ENCODE assay signal across 18 cellular contexts in the genomic region with DNA sequence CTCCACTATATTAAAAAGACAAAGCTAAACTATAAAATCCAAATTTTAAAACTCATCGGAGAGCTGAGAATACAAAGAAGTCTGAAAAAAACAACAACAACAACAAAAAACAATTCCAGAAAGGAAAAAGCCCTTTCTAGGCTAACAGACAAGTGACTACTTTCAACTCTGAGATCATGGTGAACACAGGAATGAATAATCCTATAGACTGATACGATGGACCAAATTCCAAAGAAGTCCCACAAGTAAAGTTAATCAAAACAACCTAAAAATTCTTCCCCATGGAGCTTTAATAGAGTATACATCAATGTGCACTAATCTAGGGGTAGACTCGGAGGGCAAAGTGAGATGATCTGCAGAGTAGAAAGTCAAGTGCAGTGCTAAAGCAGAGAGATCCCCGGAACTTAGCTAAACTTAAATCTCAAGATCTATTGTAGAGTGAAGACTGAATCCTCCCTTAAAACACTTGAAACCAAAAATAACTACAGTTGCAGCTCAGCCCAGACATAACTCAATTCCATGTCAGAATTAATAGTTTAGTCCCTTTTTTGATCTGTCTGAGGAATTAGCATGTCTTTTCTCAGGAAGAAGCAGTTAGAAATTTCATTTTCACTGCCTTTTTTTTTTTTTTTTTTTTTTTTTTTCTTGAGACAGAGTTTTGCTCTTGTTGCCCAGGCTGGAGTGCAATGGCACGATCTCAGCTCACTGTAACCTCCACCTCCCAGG. TPM values are rescaled to one million over a fixed set of nuclear protein-coding genes. Genes with fewer than 3 reads are reported as not detected.
DNase-seq lines count a peak whose midpoint lies in the region; ATAC-seq and TF ChIP-seq lines count a peak whose summit lies in the region.
"Had no signal": no experiment of that assay in that cellular context is flagged by ENCODE, and none has a peak within 500 bp of the region (broad histone marks: within the 10 kb centered on the region; RNA-seq: fewer than 3 reads in every experiment).

No MANE protein-coding gene starts in this region.

- intact Hi-C loops in Right ventricle myocardium inferior (cut with DNase I), result no loop called here

- no peak overlapping the region for H2BK120ac ChIP-seq in trophoblast cell (ENCODE audit: insufficient read depth, low read length, poor library complexity)

- peaks cover 28% of the 10 kb centered on the region for H3K79me2 ChIP-seq in OCI-LY1 (ENCODE audit: insufficient read depth, low read length)
- H3K79me2 ChIP-seq in trophoblast cell (ENCODE audit: control insufficient read depth, insufficient read depth, low read length, poor library complexity), result no peaks in the 10 kb centered on the region

- H3K9ac ChIP-seq in OCI-LY1 (ENCODE audit: low read length), result peak overlapping the region; percentile 45; the same call in 1 of the 2 replicates
- H3K9ac ChIP-seq in trophoblast cell (ENCODE audit: low read length), result no peak overlapping the region
- H3K9ac ChIP-seq: BLaER1 had no signal

- TF ChIP-seq CTCF in cardiac muscle cell (IDR thresholded peaks at IDR 0.05; ENCODE audit: low read depth, low read length) (no peak), OCI-LY1 (IDR thresholded peaks at IDR 0.05; ENCODE audit: low read length) (no peak), chondrocyte (IDR thresholded peaks at IDR 0.05) (no peak)

- no peaks in the 10 kb centered on the region for H4K20me1 ChIP-seq in OCI-LY1 (ENCODE audit: insufficient read depth, low read length)
- H4K20me1 ChIP-seq: BLaER1 had no signal

- no peaks in the 10 kb centered on the region for H3K9me3 Mint-ChIP-seq in chondrocyte (ENCODE audit: low read depth)
- H3K9me3 Mint-ChIP-seq: CD8-positive, alpha-beta T cell; GM23338; IgD-negative memory B cell had no signal

- H3K36me3 Mint-ChIP-seq in chondrocyte (ENCODE audit: low read depth), result no peaks in the 10 kb centered on the region
- H3K36me3 Mint-ChIP-seq: IgD-negative memory B cell had no signal

- no peaks in the 10 kb centered on the region for H3K9me3 ChIP-seq in cardiac muscle cell (ENCODE audit: low read depth)
- no peaks in the 10 kb centered on the region for H3K9me3 ChIP-seq in OCI-LY1 (ENCODE audit: low read length)
- no peaks in the 10 kb centered on the region for H3K9me3 ChIP-seq in trophoblast cell (ENCODE audit: insufficient read depth, low read depth, low read length)

- H4K91ac ChIP-seq in trophoblast cell (ENCODE audit: low read depth, low read length), result no peak overlapping the region

- no peaks in the 10 kb centered on the region for H3F3A ChIP-seq in OCI-LY1 (ENCODE audit: insufficient read depth, low read length)

- no peaks in the 10 kb centered on the region for H3K9me2 ChIP-seq in OCI-LY1 (ENCODE audit: low read depth, low read length)

- H4K8ac ChIP-seq in trophoblast cell (ENCODE audit: low read depth, low read length), result no peak overlapping the region

- no peak overlapping the region for H3K18ac ChIP-seq in trophoblast cell (ENCODE audit: low read length)

- no peak overlapping the region for H3K23ac ChIP-seq in trophoblast cell (ENCODE audit: low read length)

- H3K4me2 ChIP-seq in OCI-LY1 (ENCODE audit: low read length) (peak overlapping the region; percentile 62), trophoblast cell (ENCODE audit: low read length) (no peak overlapping the region)
- H3K4me2 ChIP-seq: BLaER1, GM23338 had no signal

- no peak overlapping the region for H3K4me3 ChIP-seq in cardiac muscle cell
- peak overlapping the region; percentile 40 for H3K4me3 ChIP-seq in OCI-LY1 (ENCODE audit: low read depth, low read length, poor library complexity, severe bottlenecking)
- no peak overlapping the region for H3K4me3 ChIP-seq in trophoblast cell (ENCODE audit: low read depth, low read length)
- H3K4me3 ChIP-seq: BLaER1, GM23338 had no signal

- H3K4me1 Mint-ChIP-seq in chondrocyte (ENCODE audit: low read depth), result peaks cover 25% of the 10 kb centered on the region
- H3K4me1 Mint-ChIP-seq: GM23338 had no signal

- H3K27me3 ChIP-seq in cardiac muscle cell (no peaks in the 10 kb centered on the region), OCI-LY1 (ENCODE audit: insufficient read depth, low read length) (no peaks in the 10 kb centered on the region), trophoblast cell (ENCODE audit: insufficient read depth, low read length) (no peaks in the 10 kb centered on the region)
- H3K27me3 ChIP-seq: BLaER1 had no signal

- ATAC-seq in Right ventricle myocardium inferior, result no peak
- ATAC-seq in GM18520 (IDR thresholded peaks at IDR 0.05; ENCODE audit: unreplicated experiment), result no peak
- ATAC-seq in GM18519 (IDR thresholded peaks at IDR 0.05; ENCODE audit: low FRiP score, unreplicated experiment), result no peak
- ATAC-seq: CD8-positive, alpha-beta T cell; GM23338; HepG2 had no signal

- no peaks in the 10 kb centered on the region for H3K4me1 ChIP-seq in cardiac muscle cell (ENCODE audit: low read depth)
- H3K4me1 ChIP-seq in OCI-LY1 (ENCODE audit: insufficient read depth, low read length, severe bottlenecking), result peaks cover 72% of the 10 kb centered on the region
- H3K4me1 ChIP-seq in trophoblast cell (ENCODE audit: control insufficient read depth in 1 of 2, insufficient read depth in 2 of 2, low read length in 2 of 2), result no peaks in the 10 kb centered on the region

- no peaks in the 10 kb centered on the region for H3K79me1 ChIP-seq in trophoblast cell (ENCODE audit: low read length)

- H3K27ac ChIP-seq in cardiac muscle cell, result peak overlapping the region; percentile 57
- peak overlapping the region; percentile 82 for H3K27ac ChIP-seq in OCI-LY1 (ENCODE audit: low read depth, low read length, poor library complexity, severe bottlenecking)
- H3K27ac ChIP-seq in trophoblast cell (ENCODE audit: low read depth, low read length), result no peak overlapping the region
- H3K27ac ChIP-seq: 22Rv1, BLaER1 had no signal

- WGBS in trophoblast cell (ENCODE audit: extremely low coverage, insufficient coverage, insufficient read length), result no CpG with 5 or more reads among the region's 5 CpGs

- H2AFZ ChIP-seq in OCI-LY1 (ENCODE audit: low read length) (no peak overlapping the region), trophoblast cell (ENCODE audit: insufficient read depth, low read length, poor library complexity) (no peak overlapping the region)
- H2AFZ ChIP-seq: GM23338 had no signal

- H3K27ac Mint-ChIP-seq in chondrocyte (ENCODE audit: unreplicated experiment), result peak overlapping the region; percentile 1
- H3K27ac Mint-ChIP-seq: CD8-positive, alpha-beta T cell; GM23338 had no signal

- no peak overlapping the region for H4K12ac ChIP-seq in trophoblast cell (ENCODE audit: low read depth, low read length)

- no peak overlapping the region for H3K4me3 Mint-ChIP-seq in chondrocyte (ENCODE audit: unreplicated experiment)
- H3K4me3 Mint-ChIP-seq: CD8-positive, alpha-beta T cell; GM23338 had no signal

- no peaks in the 10 kb centered on the region for H3K27me3 Mint-ChIP-seq in chondrocyte (ENCODE audit: low read depth)

- H2AK5ac ChIP-seq in trophoblast cell (ENCODE audit: low read length), result no peak overlapping the region

- no peak overlapping the region for H3K4ac ChIP-seq in trophoblast cell (ENCODE audit: low read depth, low read length)

- H3K36me3 ChIP-seq in cardiac muscle cell (no peaks in the 10 kb centered on the region), OCI-LY1 (ENCODE audit: insufficient read depth, low read length) (no peaks in the 10 kb centered on the region), trophoblast cell (ENCODE audit: control insufficient read depth in 1 of 2, insufficient read depth in 2 of 2, low read length in 2 of 2) (no peaks in the 10 kb centered on the region)
- H3K36me3 ChIP-seq: BLaER1 had no signal

- DNase-seq in cardiac muscle cell (ENCODE audit: low read depth in 1 of 2, low spot score in 1 of 2) (peak in 1 of 2 donors; percentile 9), Right ventricle myocardium inferior (ENCODE audit: missing footprints) (no peak), chondrocyte (ENCODE audit: low spot score) (no peak), trophoblast cell (no peak)
- DNase-seq: CD8-positive, alpha-beta T cell; COR-L47; DMS 273 treated with DMSO at 0.1 percent for 48 hours; DMS53; DND-41; HCEC 1CT had no signal

- no peak overlapping the region for H2BK5ac ChIP-seq in trophoblast cell (ENCODE audit: low read depth, low read length, poor library complexity)

- H3K14ac ChIP-seq in trophoblast cell (ENCODE audit: low read length), result no peak overlapping the region

- H2BK12ac ChIP-seq in trophoblast cell (ENCODE audit: low read length), result no peak overlapping the region

RNA-seq across cellular contexts. Expression of gene MYO9A, which starts 43.5 kb away (rescaled TPM):
- total RNA-seq in cardiac muscle cell, result 20.3 and 32.0 TPM in 2 replicates
- 22.8 and 25.4 TPM in 2 replicates for polyA plus RNA-seq in cardiac muscle cell
- 27.5 TPM for total RNA-seq in Right ventricle myocardium inferior
- total RNA-seq in chondrocyte, result 41.8 to 46.0 TPM (median 42.0 TPM) in 3 replicates
- polyA plus RNA-seq in trophoblast cell (2013), result 8.7 and 9.0 TPM in 2 replicates

RNA-seq across cellular contexts. Expression of gene SENP8, which starts 43.7 kb away (rescaled TPM):
- total RNA-seq in cardiac muscle cell, result 4.2 and 4.6 TPM in 2 replicates
- 11.0 and 14.3 TPM in 2 replicates for polyA plus RNA-seq in cardiac muscle cell
- total RNA-seq in Right ventricle myocardium inferior, result 5.9 TPM
- total RNA-seq in chondrocyte, result 2.9 to 4.0 TPM (median 3.0 TPM) in 3 replicates
- polyA plus RNA-seq in trophoblast cell (2013), result 2.2 and 2.3 TPM in 2 replicates
